10 cellular contexts compared by ENCODE assay signal in genomic region chr16:11757671-11758545, GRCh38. TPM values are rescaled to one million over a fixed set of nuclear protein-coding genes. Genes with fewer than 3 reads are reported as not detected.
DNase-seq lines count a peak whose midpoint lies in the region; ATAC-seq and TF ChIP-seq lines count a peak whose summit lies in the region.
"Had no signal": no experiment of that assay in that cellular context is flagged by ENCODE, and none has a peak within 500 bp of the region (broad histone marks: within the 10 kb centered on the region; RNA-seq: fewer than 3 reads in every experiment).

No MANE protein-coding gene starts in this region.

- no peaks in the 10 kb centered on the region for H3K9me3 ChIP-seq in ascending aorta
- no peaks in the 10 kb centered on the region for H3K9me3 ChIP-seq in transverse colon

- no peaks in the 10 kb centered on the region for H3K27me3 ChIP-seq in ascending aorta
- no peaks in the 10 kb centered on the region for H3K27me3 ChIP-seq in transverse colon

- no peaks in the 10 kb centered on the region for H3K4me1 Mint-ChIP-seq in activated naive CD8-positive, alpha-beta T cell treated with anti-CD3 and anti-CD28 coated beads, Interleukin-2, amount 50 U/mL, for 24 hours
- H3K4me1 Mint-ChIP-seq in activated naive CD8-positive, alpha-beta T cell treated with anti-CD3 and anti-CD28 coated beads for 36 hours = no peaks in the 10 kb centered on the region

- in situ Hi-C loops in transverse colon (cut with MboI; ENCODE audit: low pct_ligation_motif_present in 1 of 4, low pct_unique_long_range_greater_than_20kb in 1 of 4, low sequenced_read_pairs in 3 of 4) = no loop called here

- H3K4me3 ChIP-seq in ascending aorta (no peak overlapping the region), transverse colon (no peak overlapping the region)

- no peak for DNase-seq in activated naive CD8-positive, alpha-beta T cell treated with anti-CD3 and anti-CD28 coated beads, Interleukin-2, amount 50 U/mL, for 24 hours
- no peak for DNase-seq in activated naive CD8-positive, alpha-beta T cell treated with anti-CD3 and anti-CD28 coated beads for 36 hours
- no peak for DNase-seq in ascending aorta (ENCODE audit: low spot score in 2 of 2)
- DNase-seq in left colon = peak in 1 of 2 donors; percentile 53
- peak; percentile 31 for DNase-seq in transverse colon
- no peak for DNase-seq in activated gamma-delta T cell (lab: John Stamatoyannopoulos, UW)
- DNase-seq: activated CD4-positive, alpha-beta T cell treated with anti-CD3 and anti-CD28 coated beads for 4 hours; NCI-H1417 had no signal

- H3K4me3 Mint-ChIP-seq in activated naive CD8-positive, alpha-beta T cell treated with anti-CD3 and anti-CD28 coated beads, Interleukin-2, amount 50 U/mL, for 24 hours = no peak overlapping the region
- no peak overlapping the region for H3K4me3 Mint-ChIP-seq in activated naive CD8-positive, alpha-beta T cell treated with anti-CD3 and anti-CD28 coated beads for 36 hours

- peaks cover 57 to 90% of the 10 kb centered on the region in 2 donors for H3K36me3 ChIP-seq in ascending aorta
- peaks cover 0 to 47% (median 18%) of the 10 kb centered on the region in 4 donors for H3K36me3 ChIP-seq in transverse colon

- peaks cover 60% of the 10 kb centered on the region for H3K36me3 Mint-ChIP-seq in activated naive CD8-positive, alpha-beta T cell treated with anti-CD3 and anti-CD28 coated beads, Interleukin-2, amount 50 U/mL, for 24 hours (ENCODE audit: low read depth)
- peaks cover 22% of the 10 kb centered on the region for H3K36me3 Mint-ChIP-seq in activated naive CD8-positive, alpha-beta T cell treated with anti-CD3 and anti-CD28 coated beads for 36 hours

- 42 to 47% methylated on average over 2 to 10 of the region's 10 CpGs for WGBS in transverse colon (ENCODE audit: low coverage in 1 of 2), 2 donors

- peak overlapping the region; percentile 18 to 21 for H3K27ac ChIP-seq in ascending aorta
- peak overlapping the region in 3 of 4 donors; percentile 8 to 41 (median 30) for H3K27ac ChIP-seq in transverse colon

- TF ChIP-seq POLR2A in transverse colon (IDR thresholded peaks at IDR 0.05) = no peak

- TF ChIP-seq EP300 in transverse colon (IDR thresholded peaks at IDR 0.05; ENCODE audit: low read depth) = no peak

- intact Hi-C loops in ascending aorta (cut with DNase I) (no loop called here), left colon (cut with DNase I, micrococcal nuclease) (no loop called here), transverse colon (cut with DNase I; ENCODE audit: low total_unique reads) (no loop called here)

- no peak for ATAC-seq in activated naive CD8-positive, alpha-beta T cell treated with anti-CD3 and anti-CD28 coated beads, Interleukin-2, amount 50 U/mL, for 24 hours
- ATAC-seq in left colon = peak; percentile 77
- no peak for ATAC-seq in GM18498 (IDR thresholded peaks at IDR 0.05; ENCODE audit: unreplicated experiment)
- no peak for ATAC-seq in HG03159 (IDR thresholded peaks at IDR 0.05; ENCODE audit: unreplicated experiment)

- peaks cover 0 to 9% of the 10 kb centered on the region in 2 donors for H3K4me1 ChIP-seq in ascending aorta
- peaks cover 5 to 30% (median 14%) of the 10 kb centered on the region in 4 donors for H3K4me1 ChIP-seq in transverse colon

- no peaks in the 10 kb centered on the region for H3K9me3 Mint-ChIP-seq in activated naive CD8-positive, alpha-beta T cell treated with anti-CD3 and anti-CD28 coated beads, Interleukin-2, amount 50 U/mL, for 24 hours
- no peaks in the 10 kb centered on the region for H3K9me3 Mint-ChIP-seq in activated naive CD8-positive, alpha-beta T cell treated with anti-CD3 and anti-CD28 coated beads for 36 hours

- no peaks in the 10 kb centered on the region for H3K27me3 Mint-ChIP-seq in activated naive CD8-positive, alpha-beta T cell treated with anti-CD3 and anti-CD28 coated beads, Interleukin-2, amount 50 U/mL, for 24 hours
- H3K27me3 Mint-ChIP-seq in activated naive CD8-positive, alpha-beta T cell treated with anti-CD3 and anti-CD28 coated beads for 36 hours = no peaks in the 10 kb centered on the region

- peak overlapping the region; percentile 36 for H3K27ac Mint-ChIP-seq in activated naive CD8-positive, alpha-beta T cell treated with anti-CD3 and anti-CD28 coated beads, Interleukin-2, amount 50 U/mL, for 24 hours
- no peak overlapping the region for H3K27ac Mint-ChIP-seq in activated naive CD8-positive, alpha-beta T cell treated with anti-CD3 and anti-CD28 coated beads for 36 hours

- TF ChIP-seq CTCF in ascending aorta (IDR thresholded peaks at IDR 0.05) = no peak
- TF ChIP-seq CTCF in transverse colon (IDR thresholded peaks at IDR 0.05) = no peak

RNA-seq across cellular contexts. Expression of gene TXNDC11, which starts 15.3 kb away (rescaled TPM):
- 10 to 100 TPM; 24.5 to 27.3 TPM for total RNA-seq in activated naive CD8-positive, alpha-beta T cell treated with anti-CD3 and anti-CD28 coated beads for 36 hours
- 86.5 TPM for total RNA-seq in ascending aorta
- total RNA-seq in left colon = 10 to 100 TPM; 67.4 TPM
- 100 to 1,000 TPM in 1 of 4 donors, 10 to 100 TPM in 3; 66.8 to 105 (median 71.1) TPM for total RNA-seq in transverse colon

RNA-seq across cellular contexts. Expression of gene ZC3H7A, which starts 39.1 kb away (rescaled TPM):
- 10 to 100 TPM; 54.1 to 57.9 TPM for total RNA-seq in activated naive CD8-positive, alpha-beta T cell treated with anti-CD3 and anti-CD28 coated beads for 36 hours
- total RNA-seq in ascending aorta (56.9 TPM), left colon (10 to 100 TPM; 34.4 to 43.7 TPM), transverse colon (10 to 100 TPM; 38.1 to 92.0 (median 63.3) TPM)
